Comparison of ENCODE assay signal across 16 cellular contexts in the genomic region with DNA sequence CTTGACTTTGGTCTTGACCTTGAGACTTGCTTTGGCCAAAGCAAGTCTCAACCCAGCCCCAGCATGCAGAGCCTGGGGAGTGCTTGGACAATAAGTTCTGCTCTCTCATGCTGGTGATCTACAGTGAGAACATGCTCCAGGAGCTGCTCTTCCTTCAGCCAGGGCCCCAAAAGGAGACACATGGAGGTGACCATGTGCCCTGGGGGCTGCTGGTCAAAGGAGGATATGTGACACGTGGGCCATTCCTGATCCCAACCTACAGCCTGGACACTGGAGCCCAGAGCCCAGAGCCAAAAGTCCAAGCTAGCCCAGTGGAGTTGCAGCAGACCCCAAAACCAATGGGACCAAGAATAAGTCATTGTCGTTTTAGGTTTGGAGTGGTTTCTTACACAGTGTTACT.
DNase-seq lines count a peak whose midpoint lies in the region; ATAC-seq, FAIRE-seq and TF ChIP-seq lines count a peak whose summit lies in the region.
"Had no signal": no experiment of that assay in that cellular context is flagged by ENCODE, and none has a peak within 500 bp of the region (broad histone marks: within the 10 kb centered on the region; RNA-seq: fewer than 3 reads in every experiment).

No MANE protein-coding gene starts in this region.

- no peak for DNase-seq in HepG2 (ENCODE audit: low spot score)
- DNase-seq in right lobe of liver = no peak
- peak; percentile 18 for DNase-seq in islet precursor cell
- DNase-seq in osteoblast (ENCODE audit: insufficient read length, low spot score, missing footprints) = peak; percentile 51
- DNase-seq in NOMO-1 (lab: John Stamatoyannopoulos, UW; ENCODE audit: unreplicated experiment in 2 of 2) = no peak
- DNase-seq: ACHN, BE2C, C1 segment of cervical spinal cord, Calu3, DMS79 treated with DMSO at 0.1 percent for 48 hours, GF-D8, GM23248 had no signal

- ATAC-seq in HepG2 = no peak
- no peak for ATAC-seq in right lobe of liver
- no peak for ATAC-seq in HG02885 (IDR thresholded peaks at IDR 0.05; ENCODE audit: poor library complexity, unreplicated experiment)
- ATAC-seq in GM19397 (IDR thresholded peaks at IDR 0.05; ENCODE audit: unreplicated experiment) = no peak

- H3K9me3 ChIP-seq in HepG2 (ENCODE audit: low read length) (no peaks in the 10 kb centered on the region), right lobe of liver (no peaks in the 10 kb centered on the region), osteoblast (ENCODE audit: low read depth, low read length) (no peaks in the 10 kb centered on the region)
- H3K9me3 ChIP-seq: BE2C, HAP-1 had no signal

- H4K20me1 ChIP-seq in HepG2 (ENCODE audit: insufficient read depth, low read length) (no peaks in the 10 kb centered on the region), osteoblast (ENCODE audit: insufficient read depth, low read length) (no peaks in the 10 kb centered on the region)

- TF ChIP-seq EP300 in HepG2 (IDR thresholded peaks at IDR 0.05; ENCODE audit: low read depth in 2 of 2, low read length in 2 of 2) (no peak), HepG2 (CRISPR knock-in tag; IDR thresholded peaks at IDR 0.05; ENCODE audit: borderline replicate concordance) (no peak)

- no peaks in the 10 kb centered on the region for H3K4me1 ChIP-seq in HepG2 (ENCODE audit: insufficient read depth, low read length)
- H3K4me1 ChIP-seq in right lobe of liver = no peaks in the 10 kb centered on the region
- H3K4me1 ChIP-seq in osteoblast (ENCODE audit: insufficient read depth, low read length) = peaks cover 7% of the 10 kb centered on the region
- H3K4me1 ChIP-seq: BE2C, HAP-1 had no signal

- H3K79me2 ChIP-seq in HepG2 (ENCODE audit: insufficient read depth, low read length) = no peaks in the 10 kb centered on the region
- no peaks in the 10 kb centered on the region for H3K79me2 ChIP-seq in osteoblast (ENCODE audit: insufficient read depth, low read length)

- H3K27me3 ChIP-seq in HepG2 (ENCODE audit: control insufficient read depth in 1 of 2, insufficient read depth in 2 of 2, low read length in 2 of 2) (peaks cover 17 to 51% of the 10 kb centered on the region in 2 experiments), right lobe of liver (no peaks in the 10 kb centered on the region), osteoblast (ENCODE audit: insufficient read depth, low read length) (peaks cover 8% of the 10 kb centered on the region)
- H3K27me3 ChIP-seq: BE2C had no signal

- WGBS in HepG2 (ENCODE audit: low lambda C conversion rate) = no CpG with 5 or more reads among the region's 2 CpGs
- 58% methylated on average over 2 of the region's 2 CpGs for WGBS in right lobe of liver (ENCODE audit: insufficient coverage, low coverage, low lambda C conversion rate, missing lambda C conversion rate)

- H3K27ac ChIP-seq in HepG2 (ENCODE audit: extremely low read length, insufficient read depth, low read length) (no peak overlapping the region), right lobe of liver (no peak overlapping the region), osteoblast (ENCODE audit: low read depth, low read length) (no peak overlapping the region)
- H3K27ac ChIP-seq: GM23248 had no signal

- no peak for TF ChIP-seq CTCF in HepG2 (CRISPR knock-in tag; IDR thresholded peaks at IDR 0.05)
- TF ChIP-seq CTCF in right lobe of liver (IDR thresholded peaks at IDR 0.05) = no peak
- no peak for TF ChIP-seq CTCF in osteoblast (IDR thresholded peaks at IDR 0.05; ENCODE audit: extremely low read depth, low read depth, low read length)

- POLR2A ChIA-PET in HepG2 (lab: Yijun Ruan, JAX) = no interaction called here

- in situ Hi-C loops in HepG2 (cut with HindIII; ENCODE audit: extremely low pct_ligation_motif_present, low pct_unique_long_range_greater_than_20kb) = no loop called here

- no peak for FAIRE-seq in HepG2 (lab: Jason Lieb, UNC)
- FAIRE-seq: A204.1 had no signal

- CTCF ChIA-PET in HepG2 (lab: Yijun Ruan, JAX; ENCODE audit: low intra/inter-chr PET ratio, low total read pairs) = no interaction called here

- TF ChIP-seq POLR2A in HepG2 (IDR thresholded peaks at IDR 0.05; ENCODE audit: insufficient read depth in 1 of 2, low read depth in 2 of 2, low read length in 2 of 2) (no peak), right lobe of liver (IDR thresholded peaks at IDR 0.05) (no peak)

- no peak overlapping the region for H2AFZ ChIP-seq in HepG2 (ENCODE audit: low read length)
- no peak overlapping the region for H2AFZ ChIP-seq in osteoblast (ENCODE audit: low read length)
- H2AFZ ChIP-seq: GM23248 had no signal

- H3K4me3 ChIP-seq in HepG2 (replicated peaks in 1 of 3; ENCODE audit: insufficient read depth in 1 of 3, low read depth in 2 of 3, low read length in 3 of 3) = no peak overlapping the region
- H3K4me3 ChIP-seq in right lobe of liver = no peak overlapping the region
- H3K4me3 ChIP-seq in osteoblast (ENCODE audit: insufficient read depth, low read length) = no peak overlapping the region
- H3K4me3 ChIP-seq: GM23248, HAP-1 had no signal

- no peak overlapping the region for H3K9ac ChIP-seq in HepG2 (ENCODE audit: insufficient read depth, low read depth, low read length)
- H3K9ac ChIP-seq: GM23248 had no signal

- H3K4me2 ChIP-seq in HepG2 (ENCODE audit: low read depth, low read length) (no peak overlapping the region), osteoblast (ENCODE audit: insufficient read depth, low read length) (no peak overlapping the region)

- TF ChIP-seq RAD21 in HepG2 (CRISPR knock-in tag; IDR thresholded peaks at IDR 0.05) = no peak

- no peaks in the 10 kb centered on the region for H3K36me3 ChIP-seq in HepG2 (replicated peaks in 1 of 2; ENCODE audit: control insufficient read depth in 1 of 2, insufficient read depth in 2 of 2, low read length in 2 of 2)
- no peaks in the 10 kb centered on the region for H3K36me3 ChIP-seq in right lobe of liver
- no peaks in the 10 kb centered on the region for H3K36me3 ChIP-seq in osteoblast (ENCODE audit: insufficient read depth, low read length)
- H3K36me3 ChIP-seq: BE2C, HAP-1 had no signal

- intact Hi-C loops in HepG2 (cut with micrococcal nuclease; ENCODE audit: unreplicated experiment) (no loop called here), right lobe of liver (cut with DNase I) (no loop called here)

- no TSS peak for BruUV-seq in HepG2 (replicated peaks; lab: Mats Ljungman, UMichigan)

TF ChIP-seq in HepG2, 621 proteins besides CTCF, POLR2A, EP300 and RAD21:
- TF ChIP-seq, protein P1, sequence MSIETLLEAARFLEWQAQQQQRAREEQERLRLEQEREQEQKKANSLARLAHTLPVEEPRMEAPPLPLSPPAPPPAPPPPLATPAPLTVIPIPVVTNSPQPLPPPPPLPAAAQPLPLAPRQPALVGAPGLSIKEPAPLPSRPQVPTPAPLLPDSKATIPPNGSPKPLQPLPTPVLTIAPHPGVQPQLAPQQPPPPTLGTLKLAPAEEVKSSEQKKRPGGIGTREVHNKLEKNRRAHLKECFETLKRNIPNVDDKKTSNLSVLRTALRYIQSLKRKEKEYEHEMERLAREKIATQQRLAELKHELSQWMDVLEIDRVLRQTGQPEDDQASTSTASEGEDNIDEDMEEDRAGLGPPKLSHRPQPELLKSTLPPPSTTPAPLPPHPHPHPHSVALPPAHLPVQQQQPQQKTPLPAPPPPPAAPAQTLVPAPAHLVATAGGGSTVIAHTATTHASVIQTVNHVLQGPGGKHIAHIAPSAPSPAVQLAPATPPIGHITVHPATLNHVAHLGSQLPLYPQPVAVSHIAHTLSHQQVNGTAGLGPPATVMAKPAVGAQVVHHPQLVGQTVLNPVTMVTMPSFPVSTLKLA (IDR thresholded peaks at IDR 0.05) = peak; percentile 86
- no peak for TF ChIP-seq ZNF772 (CRISPR knock-in tag; IDR thresholded peaks at IDR 0.05)
- TF ChIP-seq SIX1 (CRISPR knock-in tag; IDR thresholded peaks at IDR 0.05; ENCODE audit: borderline replicate concordance) = no peak

Comparison
In these comparisons a context has a peak if more than half of its experiments do, and no peak if none do; other contexts are left out.
1. DNase-seq: peak in islet precursor cell (single experiment) and osteoblast (single experiment); none in HepG2 (single experiment), right lobe of liver (0 of 3) and NOMO-1 (0 of 2).